35 cellular contexts compared by ENCODE assay signal in the genomic region with DNA sequence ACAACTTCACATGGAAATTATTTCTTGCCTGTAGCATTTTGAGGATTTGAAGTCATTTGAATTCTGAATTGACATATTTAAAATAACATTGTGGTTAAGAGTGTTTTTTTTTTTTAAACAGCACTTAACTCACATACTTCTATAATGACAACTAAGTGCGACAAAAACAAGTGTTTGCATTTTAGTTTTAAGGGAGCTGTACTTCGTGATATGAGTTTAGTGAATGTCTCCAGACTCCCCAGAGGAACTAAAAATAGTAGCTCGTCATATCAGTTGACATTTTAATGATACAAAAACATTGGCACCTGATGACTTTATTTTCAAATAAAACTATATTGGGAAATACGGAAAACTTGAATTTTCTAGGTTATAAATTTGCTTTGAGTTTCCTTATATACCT.
DNase-seq lines count a peak whose midpoint lies in the region; ATAC-seq and TF ChIP-seq lines count a peak whose summit lies in the region.
"Had no signal": no experiment of that assay in that cellular context is flagged by ENCODE, and none has a peak within 500 bp of the region (broad histone marks: within the 10 kb centered on the region; RNA-seq: fewer than 3 reads in every experiment).

No MANE protein-coding gene starts in this region.

- H3K4me1 Mint-ChIP-seq in progenitor cell of endocrine pancreas (ENCODE audit: low read depth): peaks cover 19% of the 10 kb centered on the region
- H3K4me1 Mint-ChIP-seq: B cell; CD14-positive monocyte; CD4-positive, alpha-beta memory T cell; CD4-positive, CD25-positive, alpha-beta regulatory T cell; CD8-positive, alpha-beta memory T cell had no signal

- H3K27me3 Mint-ChIP-seq in progenitor cell of endocrine pancreas: no peaks in the 10 kb centered on the region
- H3K27me3 Mint-ChIP-seq: B cell; CD4-positive, alpha-beta memory T cell; CD4-positive, alpha-beta T cell; CD4-positive, CD25-positive, alpha-beta regulatory T cell; CD8-positive, alpha-beta memory T cell had no signal

- DNase-seq in left lung (no peak), progenitor cell of endocrine pancreas (ENCODE audit: low spot score, unreplicated experiment) (no peak), renal cortical epithelial cell (ENCODE audit: low read depth) (peak; percentile 2), smooth muscle cell (lab: John Stamatoyannopoulos, UW; ENCODE audit: unreplicated experiment) (no peak), HUDEP-2 (lab: John Stamatoyannopoulos, UW; ENCODE audit: unreplicated experiment in 76 of 76) (no peak), kidney glomerular epithelial cell (lab: John Stamatoyannopoulos, UW) (no peak), aorta (no peak), foreskin keratinocyte (no peak)
- DNase-seq: 8988T; ACHN; AML-193; BE2C; C1 segment of cervical spinal cord; Caco-2; Calu3; CD4-positive, alpha-beta memory T cell; CD4-positive, alpha-beta T cell; CD4-positive, CD25-positive, alpha-beta regulatory T cell; CD8-positive, alpha-beta memory T cell; CD8-positive, alpha-beta T cell; COR-L47; DMS 273 treated with DMSO at 0.1 percent for 48 hours; DMS153; DMS53; DMS79; DMS79 treated with DMSO at 0.1 percent for 48 hours; DND-41; EL had no signal

- H3K36me3 Mint-ChIP-seq in progenitor cell of endocrine pancreas (ENCODE audit: insufficient read depth): peaks cover 8% of the 10 kb centered on the region
- H3K36me3 Mint-ChIP-seq: CD14-positive monocyte; CD4-positive, alpha-beta memory T cell; CD4-positive, CD25-positive, alpha-beta regulatory T cell; CD8-positive, alpha-beta memory T cell; CD8-positive, alpha-beta T cell had no signal

- H3K27me3 ChIP-seq in left lung (no peaks in the 10 kb centered on the region), smooth muscle cell (ENCODE audit: low read depth) (no peaks in the 10 kb centered on the region), aorta (ENCODE audit: control insufficient read depth in 1 of 2, insufficient read depth in 2 of 2, low read length in 1 of 2) (no peaks in the 10 kb centered on the region), foreskin keratinocyte (no peaks in the 10 kb centered on the region)
- H3K27me3 ChIP-seq: BE2C; BLaER1; BLaER1 treated with 17β-estradiol and CSF1 and Interleukin-3, amounts not matched to agents 10 nM and 100 nM had no signal

- no peak overlapping the region for H2AFZ ChIP-seq in smooth muscle cell (ENCODE audit: low read depth)

- H3K36me3 ChIP-seq in left lung (no peaks in the 10 kb centered on the region), smooth muscle cell (ENCODE audit: low read depth) (no peaks in the 10 kb centered on the region), aorta (ENCODE audit: control insufficient read depth in 1 of 2, insufficient read depth in 2 of 2, low read length in 1 of 2) (no peaks in the 10 kb centered on the region)
- H3K36me3 ChIP-seq: BE2C; BLaER1; BLaER1 treated with 17β-estradiol and CSF1 and Interleukin-3, amounts not matched to agents 10 nM and 100 nM had no signal

- H3K9me3 Mint-ChIP-seq in progenitor cell of endocrine pancreas (ENCODE audit: low read depth): peaks cover 18% of the 10 kb centered on the region

- 65% methylated on average over 4 of the region's 4 CpGs for WGBS in smooth muscle cell (ENCODE audit: low lambda C conversion rate)
- 35 to 42% methylated on average over 4 of the region's 4 CpGs for whole genome bisulfite sequencing in aorta, 2 donors

- ATAC-seq in left lung (peak; percentile 82), aorta (ENCODE audit: low FRiP score) (no peak), foreskin keratinocyte (no peak)
- ATAC-seq: A549; CD8-positive, alpha-beta T cell had no signal

- H3K4me1 ChIP-seq in left lung: no peaks in the 10 kb centered on the region
- no peaks in the 10 kb centered on the region for H3K4me1 ChIP-seq in smooth muscle cell (ENCODE audit: low read depth)
- H3K4me1 ChIP-seq in aorta (ENCODE audit: control insufficient read depth in 1 of 2, insufficient read depth in 2 of 2, low read length in 2 of 2): no peaks in the 10 kb centered on the region
- H3K4me1 ChIP-seq in foreskin keratinocyte: no peaks in the 10 kb centered on the region
- H3K4me1 ChIP-seq: BE2C; BLaER1; BLaER1 treated with 17β-estradiol and CSF1 and Interleukin-3, amounts not matched to agents 10 nM and 100 nM; Caco-2 had no signal

- H4K20me1 ChIP-seq in smooth muscle cell (ENCODE audit: low read depth): no peaks in the 10 kb centered on the region
- H4K20me1 ChIP-seq: BLaER1; BLaER1 treated with 17β-estradiol and CSF1 and Interleukin-3, amounts not matched to agents 10 nM and 100 nM had no signal

- H3K79me2 ChIP-seq in smooth muscle cell (ENCODE audit: low read depth): no peaks in the 10 kb centered on the region

- H3K27ac Mint-ChIP-seq in progenitor cell of endocrine pancreas: peak overlapping the region; percentile 6
- H3K27ac Mint-ChIP-seq: B cell; CD14-positive monocyte; CD4-positive, alpha-beta memory T cell; CD4-positive, alpha-beta T cell; CD8-positive, alpha-beta memory T cell; CD8-positive, alpha-beta T cell had no signal

- no peaks in the 10 kb centered on the region for H3F3A ChIP-seq in smooth muscle cell (ENCODE audit: low read depth)

- H3K4me2 ChIP-seq in smooth muscle cell: peak overlapping the region; percentile 24
- H3K4me2 ChIP-seq: A549; BLaER1; BLaER1 treated with 17β-estradiol and CSF1 and Interleukin-3, amounts not matched to agents 10 nM and 100 nM had no signal

- H3K4me3 ChIP-seq in left lung (no peak overlapping the region), smooth muscle cell (no peak overlapping the region), aorta (ENCODE audit: low read length in 2 of 2) (no peak overlapping the region)
- H3K4me3 ChIP-seq: A549; BLaER1; BLaER1 treated with 17β-estradiol and CSF1 and Interleukin-3, amounts not matched to agents 10 nM and 100 nM had no signal

- no peak overlapping the region for H3K27ac ChIP-seq in left lung
- H3K27ac ChIP-seq in smooth muscle cell (ENCODE audit: low read depth): no peak overlapping the region
- no peak overlapping the region for H3K27ac ChIP-seq in aorta (ENCODE audit: low read depth in 1 of 2, low read length in 2 of 2)
- no peak overlapping the region for H3K27ac ChIP-seq in foreskin keratinocyte
- H3K27ac ChIP-seq: 22Rv1; A549; BLaER1; BLaER1 treated with 17β-estradiol and CSF1 and Interleukin-3, amounts not matched to agents 10 nM and 100 nM; C4-2B had no signal

- TF ChIP-seq CTCF in left lung (IDR thresholded peaks at IDR 0.05): no peak
- no peak for TF ChIP-seq CTCF in progenitor cell of endocrine pancreas (IDR thresholded peaks at IDR 0.05; ENCODE audit: unreplicated experiment)
- no peak for TF ChIP-seq CTCF in smooth muscle cell (IDR thresholded peaks at IDR 0.05; ENCODE audit: borderline replicate concordance, insufficient read depth, poor library complexity, severe bottlenecking)
- TF ChIP-seq CTCF in foreskin keratinocyte (conservative IDR thresholded peaks at IDR 0.05): no peak

- H3K9ac ChIP-seq in smooth muscle cell (ENCODE audit: low read depth): no peak overlapping the region
- H3K9ac ChIP-seq: BLaER1; BLaER1 treated with 17β-estradiol and CSF1 and Interleukin-3, amounts not matched to agents 10 nM and 100 nM had no signal

- no peak overlapping the region for H3K4me3 Mint-ChIP-seq in progenitor cell of endocrine pancreas (ENCODE audit: low read depth)
- H3K4me3 Mint-ChIP-seq: B cell; CD14-positive monocyte; CD4-positive, alpha-beta memory T cell; CD4-positive, alpha-beta T cell; CD4-positive, CD25-positive, alpha-beta regulatory T cell; CD8-positive, alpha-beta memory T cell; CD8-positive, alpha-beta T cell had no signal

- H3K9me3 ChIP-seq in left lung (no peaks in the 10 kb centered on the region), smooth muscle cell (replicated peaks; ENCODE audit: low read depth) (no peaks in the 10 kb centered on the region), aorta (ENCODE audit: control insufficient read depth, low read length) (peaks cover 4% of the 10 kb centered on the region)
- H3K9me3 ChIP-seq: A549; BE2C; BLaER1; BLaER1 treated with 17β-estradiol and CSF1 and Interleukin-3, amounts not matched to agents 10 nM and 100 nM; Caco-2 had no signal

- intact Hi-C loops in left lung (cut with DNase I): no loop called here
- intact Hi-C loops in aorta (cut with DNase I): no loop called here
